ENCODE assay signal across 19 cellular contexts in the genomic region with DNA sequence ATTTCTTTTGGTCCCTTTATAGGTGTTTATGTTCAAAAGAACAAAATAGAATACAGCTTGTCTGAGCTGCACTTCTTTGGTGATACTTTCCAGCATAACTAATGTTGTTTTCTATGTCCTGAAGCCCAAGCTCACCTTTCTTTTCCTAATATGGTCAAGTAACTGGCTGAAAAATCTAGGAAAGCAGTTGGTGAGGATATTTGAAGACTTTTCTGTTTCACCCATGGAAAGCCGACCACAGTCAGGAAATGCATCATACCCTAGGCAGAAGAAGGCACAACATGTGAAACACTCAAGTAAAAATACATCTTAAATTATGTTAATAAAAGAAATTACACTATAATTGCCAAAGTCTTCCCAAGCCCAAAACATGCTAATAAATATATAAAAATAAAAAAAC.
DNase-seq lines count a peak whose midpoint lies in the region; ATAC-seq and TF ChIP-seq lines count a peak whose summit lies in the region.
"Had no signal": no experiment of that assay in that cellular context is flagged by ENCODE, and none has a peak within 500 bp of the region (broad histone marks: within the 10 kb centered on the region; RNA-seq: fewer than 3 reads in every experiment).

No MANE protein-coding gene starts in this region.

- peak overlapping the region; percentile 56 for H3K4me2 ChIP-seq in smooth muscle cell

- 29% methylated on average over 1 of the region's 1 CpG for WGBS in smooth muscle cell (ENCODE audit: low lambda C conversion rate)
- 13 to 17% methylated on average over 1 of the region's 1 CpG for WGBS in aorta, 2 donors

- H3K4me3 ChIP-seq in brain microvascular endothelial cell (ENCODE audit: low read depth, low read length) (no peak overlapping the region), smooth muscle cell (no peak overlapping the region), aorta (ENCODE audit: low read length in 2 of 2) (no peak overlapping the region)
- H3K4me3 ChIP-seq: SJSA1 had no signal

- H3K27ac ChIP-seq in brain microvascular endothelial cell (peak overlapping the region; percentile 0), smooth muscle cell (ENCODE audit: low read depth) (peak overlapping the region; percentile 78), aorta (ENCODE audit: low read depth in 1 of 2, low read length in 2 of 2) (no peak overlapping the region)
- H3K27ac ChIP-seq: RWPE1, SJSA1 had no signal

- in situ Hi-C loops in brain microvascular endothelial cell (cut with HindIII; ENCODE audit: low pct_ligation_motif_present, low sequenced_read_pairs): no loop called here

- H3K27ac Mint-ChIP-seq in mesothelial cell of epicardium: peak overlapping the region; percentile 33
- H3K27ac Mint-ChIP-seq: CD8-positive, alpha-beta T cell; IgD-negative memory B cell had no signal

- no peaks in the 10 kb centered on the region for H4K20me1 ChIP-seq in smooth muscle cell (ENCODE audit: low read depth)

- no peaks in the 10 kb centered on the region for H3F3A ChIP-seq in smooth muscle cell (ENCODE audit: low read depth)

- TF ChIP-seq CTCF in brain microvascular endothelial cell (IDR thresholded peaks at IDR 0.05; ENCODE audit: low read depth, low read length, missing control alignments) (no peak), mesothelial cell of epicardium (IDR thresholded peaks at IDR 0.05; ENCODE audit: unreplicated experiment) (no peak), smooth muscle cell (IDR thresholded peaks at IDR 0.05; ENCODE audit: borderline replicate concordance, insufficient read depth, poor library complexity, severe bottlenecking) (no peak)

- H3K36me3 ChIP-seq in brain microvascular endothelial cell (replicated peaks): no peaks in the 10 kb centered on the region
- no peaks in the 10 kb centered on the region for H3K36me3 ChIP-seq in smooth muscle cell (ENCODE audit: low read depth)
- no peaks in the 10 kb centered on the region for H3K36me3 ChIP-seq in aorta (ENCODE audit: control insufficient read depth in 1 of 2, insufficient read depth in 2 of 2, low read length in 1 of 2)
- H3K36me3 ChIP-seq: SJSA1 had no signal

- DNase-seq in NCI-H2171 treated with DMSO at 0.1 percent for 48 hours (lab: John Stamatoyannopoulos, UW) (peak; percentile 7), NCI-H2171 (lab: John Stamatoyannopoulos, UW) (no peak), brain microvascular endothelial cell (peak; percentile 41), mesothelial cell of epicardium (ENCODE audit: low spot score in 2 of 2, unreplicated experiment in 2 of 2) (no peak), smooth muscle cell (lab: John Stamatoyannopoulos, UW; ENCODE audit: unreplicated experiment) (no peak), aorta (no peak), erythroblast (lab: John Stamatoyannopoulos, UW) (no peak), NCI-H345 (lab: John Stamatoyannopoulos, UW) (no peak)
- DNase-seq: CD8-positive, alpha-beta T cell; EL; GOT3; Kasumi-1; NCI-H1105 treated with DMSO at 0.1 percent for 48 hours; NCI-H187 treated with DMSO at 0.1 percent for 48 hours; NCI-H748 treated with DMSO at 0.1 percent for 48 hours; OCI-M1 had no signal

- H3K9me3 ChIP-seq in smooth muscle cell (replicated peaks; ENCODE audit: low read depth) (no peaks in the 10 kb centered on the region), aorta (ENCODE audit: control insufficient read depth, low read length) (no peaks in the 10 kb centered on the region)

- H3K4me1 ChIP-seq in smooth muscle cell (ENCODE audit: low read depth): peaks cover 13% of the 10 kb centered on the region
- peaks cover 1 to 3% of the 10 kb centered on the region in 2 donors for H3K4me1 ChIP-seq in aorta (ENCODE audit: control insufficient read depth in 1 of 2, insufficient read depth in 2 of 2, low read length in 2 of 2)

- H3K79me2 ChIP-seq in smooth muscle cell (ENCODE audit: low read depth): no peaks in the 10 kb centered on the region

- peaks cover 22% of the 10 kb centered on the region for H3K9me3 Mint-ChIP-seq in mesothelial cell of epicardium

- intact Hi-C loops in aorta (cut with DNase I): loop anchor here in 1 of 2 donors (10.0 kb wide), 1 partner anchor 330 kb away; no protein-coding TSS in a partner anchor

- H3K27me3 Mint-ChIP-seq in mesothelial cell of epicardium (ENCODE audit: low read depth): no peaks in the 10 kb centered on the region
- H3K27me3 Mint-ChIP-seq: IgD-negative memory B cell had no signal

- H3K36me3 Mint-ChIP-seq in mesothelial cell of epicardium: peaks cover 14% of the 10 kb centered on the region
- H3K36me3 Mint-ChIP-seq: CD8-positive, alpha-beta T cell; IgD-negative memory B cell had no signal

- no peak for TF ChIP-seq POLR2A in erythroblast (IDR thresholded peaks at IDR 0.05; ENCODE audit: low read length)

- peaks cover 56% of the 10 kb centered on the region for H3K4me1 Mint-ChIP-seq in mesothelial cell of epicardium
- H3K4me1 Mint-ChIP-seq: IgD-negative memory B cell had no signal

- H2AFZ ChIP-seq in smooth muscle cell (ENCODE audit: low read depth): peak overlapping the region; percentile 55

- H3K9ac ChIP-seq in smooth muscle cell (ENCODE audit: low read depth): no peak overlapping the region

- H3K27me3 ChIP-seq in brain microvascular endothelial cell (replicated peaks) (no peaks in the 10 kb centered on the region), smooth muscle cell (ENCODE audit: low read depth) (no peaks in the 10 kb centered on the region), aorta (ENCODE audit: control insufficient read depth in 1 of 2, insufficient read depth in 2 of 2, low read length in 1 of 2) (no peaks in the 10 kb centered on the region)
- H3K27me3 ChIP-seq: SJSA1 had no signal

- H3K4me3 Mint-ChIP-seq in mesothelial cell of epicardium: no peak overlapping the region
- H3K4me3 Mint-ChIP-seq: CD8-positive, alpha-beta T cell; IgD-negative memory B cell had no signal

- ATAC-seq in aorta (ENCODE audit: low FRiP score): no peak
- ATAC-seq: CD8-positive, alpha-beta T cell had no signal

Comparison
In these comparisons a context has a peak if more than half of its experiments do, and no peak if none do; other contexts are left out.
1. DNase-seq: peak in NCI-H2171 treated with DMSO at 0.1 percent for 48 hours (single experiment) and brain microvascular endothelial cell (single experiment); none in NCI-H2171 (single experiment), mesothelial cell of epicardium (0 of 2), smooth muscle cell (single experiment), aorta (0 of 2), erythroblast (0 of 2) and NCI-H345 (single experiment).
2. H3K27ac ChIP-seq: peak in brain microvascular endothelial cell (single experiment) and smooth muscle cell (single experiment); none in aorta (0 of 2).